ENCODE assay signal across 8 cellular contexts in the genomic region with DNA sequence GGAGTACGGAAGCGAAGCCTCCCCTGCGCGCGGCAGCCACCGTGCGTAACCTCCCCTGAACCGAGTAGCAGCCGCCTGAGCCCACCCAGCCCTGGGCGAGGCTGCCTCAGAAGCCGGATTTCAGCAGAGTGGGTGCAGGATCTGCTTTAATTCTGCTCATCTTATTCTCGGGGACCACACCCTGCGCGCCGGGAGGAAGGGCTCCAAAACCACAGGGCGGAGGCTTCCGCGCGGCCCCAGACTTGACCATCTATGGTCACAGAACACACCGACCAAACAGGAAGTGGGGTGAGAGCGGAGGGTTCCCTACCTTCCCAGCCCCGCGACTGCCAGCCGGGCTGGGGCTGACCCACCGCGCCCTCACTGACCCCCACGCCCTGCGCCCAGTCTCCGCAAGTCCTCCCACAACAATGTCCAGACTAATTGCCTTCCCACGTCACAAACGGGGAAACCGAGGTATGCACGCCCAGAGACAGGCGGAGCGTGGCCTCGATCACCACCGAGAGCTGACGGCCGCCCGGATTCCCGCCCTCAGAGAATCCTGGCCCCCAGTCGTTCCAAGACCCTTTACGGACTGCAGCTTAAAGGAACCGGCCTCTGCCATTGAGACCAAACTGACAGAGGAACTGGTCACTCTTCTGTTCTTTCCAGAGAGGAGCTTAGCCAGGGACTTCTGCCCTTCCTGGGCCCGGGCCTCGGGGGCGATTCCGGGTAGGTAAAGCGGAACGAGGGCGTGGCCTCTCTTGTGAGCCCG. TPM values are rescaled to one million over a fixed set of nuclear protein-coding genes. Genes with fewer than 3 reads are reported as not detected.
A peak's percentile ranks its signal among the peaks of the same experiment; 100 is the strongest.
DNase-seq lines count a peak whose midpoint lies in the region; ATAC-seq and TF ChIP-seq lines count a peak whose summit lies in the region.

No MANE protein-coding gene starts in this region.

- H3K4me1 ChIP-seq in rectal smooth muscle tissue (ENCODE audit: control insufficient read depth, insufficient read depth, low read length): peaks cover 32% of the 10 kb centered on the region

- H3K9me3 ChIP-seq in MG63: no peaks in the 10 kb centered on the region

- DNase-seq in GM10266 (ENCODE audit: extremely low spot score): peak; percentile 84
- peak; percentile 96 for DNase-seq in HCEC 1CT
- peak; percentile 87 for DNase-seq in MG63
- DNase-seq in SW480 (ENCODE audit: low spot score): peak; percentile 91
- DNase-seq in left cardiac atrium: peak; percentile 94
- no peak for DNase-seq in OCI-M2 (lab: John Stamatoyannopoulos, UW; ENCODE audit: unreplicated experiment)

- WGBS in adipose tissue, 3 donors: 0% methylated on average over 52 of the region's 52 CpGs

- peak overlapping the region; percentile 91 for H3K27ac ChIP-seq in adipose tissue (ENCODE audit: low read depth, low read length)
- peak overlapping the region; percentile 100 for H3K27ac ChIP-seq in rectal smooth muscle tissue (ENCODE audit: low read depth, low read length)

- H3K4me3 ChIP-seq in MG63 (peak overlapping the region; percentile 97), rectal smooth muscle tissue (ENCODE audit: low read length) (peak overlapping the region; percentile 96)

- H3K36me3 ChIP-seq in MG63 (peaks cover 23% of the 10 kb centered on the region), rectal smooth muscle tissue (ENCODE audit: control insufficient read depth, insufficient read depth, low read length) (no peaks in the 10 kb centered on the region)

- peak overlapping the region; percentile 98 for H3K9ac ChIP-seq in rectal smooth muscle tissue (ENCODE audit: low read length)

- intact Hi-C loops in left cardiac atrium (cut with DNase I): loop anchor here in 1 of 2 donors (10.0 kb wide), 2 partner anchors 65 to 225 kb away; no protein-coding TSS in a partner anchor

- peak; percentile 76 to 83 for ATAC-seq in left cardiac atrium

- TF ChIP-seq CTCF in GM10266 (IDR thresholded peaks at IDR 0.05; ENCODE audit: control insufficient read depth, insufficient read depth, low read depth, missing control alignments): no peak

- H3K27me3 ChIP-seq in MG63: no peaks in the 10 kb centered on the region
- no peaks in the 10 kb centered on the region for H3K27me3 ChIP-seq in rectal smooth muscle tissue (ENCODE audit: control insufficient read depth, insufficient read depth, low read length)

RNA-seq across cellular contexts. Expression of a gene that starts 0.6 kb away (rescaled TPM):
- total RNA-seq in MG63 (2014; rRNA removed; shearing (Covaris generic); ENCODE audit: low replicate concordance): 164 and 175 TPM in 2 replicates
- 100 to 1,000 TPM in 2 of 3 donors, 10 to 100 TPM in 1; 55.2 to 196 (median 192) TPM for polyA plus RNA-seq in adipose tissue
- total RNA-seq in left cardiac atrium: 100 to 1,000 TPM; 133 to 179 TPM

RNA-seq across cellular contexts. Expression of a gene that starts 57.1 kb away (rescaled TPM):
- total RNA-seq in MG63 (2014; rRNA removed; shearing (Covaris generic); ENCODE audit: low replicate concordance): 67.5 and 97.0 TPM in 2 replicates
- 10 to 100 TPM; 23.0 to 54.4 (median 47.1) TPM for polyA plus RNA-seq in adipose tissue
- total RNA-seq in left cardiac atrium: 10 to 100 TPM; 51.7 to 64.7 TPM
